13 cellular contexts compared by ENCODE assay signal in genomic region chr7:23356726-23357125, GRCh38. TPM values are rescaled to one million over a fixed set of nuclear protein-coding genes. Genes with fewer than 3 reads are reported as not detected.
DNase-seq lines count a peak whose midpoint lies in the region; ATAC-seq and TF ChIP-seq lines count a peak whose summit lies in the region.
"Had no signal": no experiment of that assay in that cellular context is flagged by ENCODE, and none has a peak within 500 bp of the region (broad histone marks: within the 10 kb centered on the region; RNA-seq: fewer than 3 reads in every experiment).

No MANE protein-coding gene starts in this region.

- POLR2A ChIA-PET in CD4-positive, alpha-beta T cell (lab: Charles Lee) = interaction anchor here (1.5 kb wide), 1 partner anchor 57 kb away, joined by 3 read pairs; the partner anchor contains the start of gene MALSU1
- POLR2A ChIA-PET in activated CD4-positive, alpha-beta memory T cell treated with anti-CD3 and anti-CD28 coated beads for 36 hours (lab: Charles Lee) = interaction anchor here (0.6 to 1.0 kb wide), 2 partner anchors 16 to 38 kb away, joined by 3 read pairs; no protein-coding TSS in a partner anchor

- no peaks in the 10 kb centered on the region for H3K9me3 ChIP-seq in CD4-positive, alpha-beta T cell (ENCODE audit: control insufficient read depth, low read length)
- H3K9me3 ChIP-seq: spleen had no signal

- H3K27ac ChIP-seq in CD4-positive, alpha-beta T cell (ENCODE audit: low read depth, low read length) = no peak overlapping the region
- H3K27ac ChIP-seq: spleen had no signal

- no peaks in the 10 kb centered on the region for H3K27me3 ChIP-seq in CD4-positive, alpha-beta T cell (ENCODE audit: control insufficient read depth, insufficient read depth, low read length)

- no peak overlapping the region for H3K4me3 ChIP-seq in fibroblast of the aortic adventitia (ENCODE audit: low read depth, low read length)
- H3K4me3 ChIP-seq: K562, spleen had no signal

- intact Hi-C loops in CD4-positive, alpha-beta T cell (cut with DNase I, micrococcal nuclease) = loop anchor here (5.0 to 10.0 kb wide), 3 partner anchors 79 to 358 kb away; partner anchors contain the start of gene STK31 (in 2 of the 2)
- intact Hi-C loops in activated CD4-positive, alpha-beta memory T cell treated with anti-CD3 and anti-CD28 coated beads for 36 hours (cut with micrococcal nuclease) = loop anchor here (1.0 to 5.0 kb wide), 10 partner anchors 10 to 239 kb away; partner anchors contain the start of genes MALSU1 and TRA2A

- no peaks in the 10 kb centered on the region for H3K36me3 Mint-ChIP-seq in CD4-positive, alpha-beta T cell (ENCODE audit: low read depth)
- no peaks in the 10 kb centered on the region for H3K36me3 Mint-ChIP-seq in activated CD4-positive, alpha-beta memory T cell treated with anti-CD3 and anti-CD28 coated beads for 36 hours

- peak overlapping the region; percentile 1 for H3K4me3 Mint-ChIP-seq in CD4-positive, alpha-beta T cell
- H3K4me3 Mint-ChIP-seq in activated CD4-positive, alpha-beta memory T cell treated with anti-CD3 and anti-CD28 coated beads for 36 hours = no peak overlapping the region

- TF ChIP-seq CTCF in CD4-positive, alpha-beta T cell (IDR thresholded peaks at IDR 0.05) = no peak
- TF ChIP-seq CTCF in fibroblast of the aortic adventitia (IDR thresholded peaks at IDR 0.05; ENCODE audit: insufficient read depth, low read length) (no peak), GM20000 (IDR thresholded peaks at IDR 0.05; ENCODE audit: extremely low read depth, missing control alignments) (no peak)

- peak; percentile 91 for ATAC-seq in CD4-positive, alpha-beta T cell (ENCODE audit: poor library complexity)
- ATAC-seq in GM21423 (IDR thresholded peaks at IDR 0.05; ENCODE audit: unreplicated experiment) (no peak), HG02870 (IDR thresholded peaks at IDR 0.05; ENCODE audit: unreplicated experiment) (no peak)

- no peak for DNase-seq in CD4-positive, alpha-beta T cell
- DNase-seq in ELR (ENCODE audit: low read depth) (peak; percentile 71), fibroblast of the aortic adventitia (ENCODE audit: low read depth) (peak; percentile 37), kidney glomerular epithelial cell (lab: John Stamatoyannopoulos, UW) (no peak), GM20000 (ENCODE audit: low spot score) (no peak)
- peak; percentile 24 for DNase-seq in activated CD4-positive, alpha-beta memory T cell treated with anti-CD3 and anti-CD28 coated beads for 36 hours
- DNase-seq: hypothalamus, NCI-H1694, NCI-H526 treated with DMSO at 0.1 percent for 48 hours, spleen had no signal

- CTCF ChIA-PET in CD4-positive, alpha-beta T cell (lab: Charles Lee) = no interaction called here
- CTCF ChIA-PET in activated CD4-positive, alpha-beta memory T cell treated with anti-CD3 and anti-CD28 coated beads for 36 hours (lab: Charles Lee) = no interaction called here

- H3K27ac Mint-ChIP-seq in CD4-positive, alpha-beta T cell = no peak overlapping the region
- peak overlapping the region; percentile 3 for H3K27ac Mint-ChIP-seq in activated CD4-positive, alpha-beta memory T cell treated with anti-CD3 and anti-CD28 coated beads for 36 hours

- peaks cover 8% of the 10 kb centered on the region for H3K27me3 Mint-ChIP-seq in CD4-positive, alpha-beta T cell
- H3K27me3 Mint-ChIP-seq in activated CD4-positive, alpha-beta memory T cell treated with anti-CD3 and anti-CD28 coated beads for 36 hours = peaks cover 13% of the 10 kb centered on the region

- no peaks in the 10 kb centered on the region for H3K9me3 Mint-ChIP-seq in CD4-positive, alpha-beta T cell
- no peaks in the 10 kb centered on the region for H3K9me3 Mint-ChIP-seq in activated CD4-positive, alpha-beta memory T cell treated with anti-CD3 and anti-CD28 coated beads for 36 hours

- H3K4me1 Mint-ChIP-seq in CD4-positive, alpha-beta T cell (ENCODE audit: low read depth) = peaks cover 15% of the 10 kb centered on the region
- H3K4me1 Mint-ChIP-seq in activated CD4-positive, alpha-beta memory T cell treated with anti-CD3 and anti-CD28 coated beads for 36 hours (ENCODE audit: low read depth) = peaks cover 20% of the 10 kb centered on the region

RNA-seq across cellular contexts. Expression of gene MALSU1, which starts 57.6 kb away (rescaled TPM):
- 10 to 100 TPM; 50.5 to 50.9 TPM for total RNA-seq in CD4-positive, alpha-beta T cell
- 100 to 1,000 TPM; 100 to 101 TPM for total RNA-seq in activated CD4-positive, alpha-beta memory T cell treated with anti-CD3 and anti-CD28 coated beads for 36 hours
- 53.1 and 55.2 TPM in 2 replicates for total RNA-seq in fibroblast of the aortic adventitia (ENCODE audit: low replicate concordance)

Comparison
In these comparisons a context has a peak if more than half of its experiments do, and no peak if none do; other contexts are left out.
1. DNase-seq: peak in ELR (single experiment), activated CD4-positive, alpha-beta memory T cell treated with anti-CD3 and anti-CD28 coated beads for 36 hours (single experiment) and fibroblast of the aortic adventitia (single experiment); none in CD4-positive, alpha-beta T cell (0 of 10), kidney glomerular epithelial cell (single experiment) and GM20000 (single experiment).